In the genomic region with DNA sequence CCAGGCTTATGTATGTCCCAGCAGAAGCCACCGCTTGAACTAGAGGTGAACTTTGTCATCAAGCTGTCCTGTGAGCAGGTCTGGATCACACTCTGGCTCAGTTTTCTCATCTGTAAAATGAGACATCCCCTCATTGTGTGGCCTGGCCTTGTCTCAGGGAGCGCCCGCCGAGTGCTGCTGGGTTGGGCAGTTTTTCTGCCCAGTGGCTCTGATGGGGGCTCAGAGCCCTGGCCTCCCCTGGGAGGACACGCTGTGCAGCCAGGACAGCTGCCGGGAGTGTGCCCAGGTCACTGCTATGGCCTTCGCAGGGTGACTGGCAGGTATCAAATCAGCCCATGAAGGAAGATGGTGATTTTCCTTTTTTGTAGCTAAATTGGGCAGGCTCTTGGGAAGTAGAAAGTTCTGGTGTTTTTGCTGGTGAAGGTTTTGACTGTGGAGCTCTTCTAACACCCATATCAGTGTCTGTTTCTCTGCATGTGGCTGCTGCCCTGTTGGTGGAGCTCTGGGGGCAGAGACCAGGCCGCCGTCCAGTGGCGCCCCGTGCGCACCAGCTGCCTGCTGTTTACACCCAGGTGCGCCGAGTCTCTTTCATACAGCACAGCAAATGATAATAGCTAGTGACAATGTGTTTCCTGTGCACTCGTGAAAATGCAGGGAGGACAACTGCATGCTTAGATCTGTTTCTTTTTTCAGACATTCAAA, we compare ENCODE assay signal across 1 cellular context.
TF ChIP-seq lines count a peak whose summit lies in the region.

No MANE protein-coding gene starts in this region.

TF ChIP-seq in HepG2, 621 proteins besides CTCF, POLR2A, EP300 and RAD21:
- TF ChIP-seq, protein P1, sequence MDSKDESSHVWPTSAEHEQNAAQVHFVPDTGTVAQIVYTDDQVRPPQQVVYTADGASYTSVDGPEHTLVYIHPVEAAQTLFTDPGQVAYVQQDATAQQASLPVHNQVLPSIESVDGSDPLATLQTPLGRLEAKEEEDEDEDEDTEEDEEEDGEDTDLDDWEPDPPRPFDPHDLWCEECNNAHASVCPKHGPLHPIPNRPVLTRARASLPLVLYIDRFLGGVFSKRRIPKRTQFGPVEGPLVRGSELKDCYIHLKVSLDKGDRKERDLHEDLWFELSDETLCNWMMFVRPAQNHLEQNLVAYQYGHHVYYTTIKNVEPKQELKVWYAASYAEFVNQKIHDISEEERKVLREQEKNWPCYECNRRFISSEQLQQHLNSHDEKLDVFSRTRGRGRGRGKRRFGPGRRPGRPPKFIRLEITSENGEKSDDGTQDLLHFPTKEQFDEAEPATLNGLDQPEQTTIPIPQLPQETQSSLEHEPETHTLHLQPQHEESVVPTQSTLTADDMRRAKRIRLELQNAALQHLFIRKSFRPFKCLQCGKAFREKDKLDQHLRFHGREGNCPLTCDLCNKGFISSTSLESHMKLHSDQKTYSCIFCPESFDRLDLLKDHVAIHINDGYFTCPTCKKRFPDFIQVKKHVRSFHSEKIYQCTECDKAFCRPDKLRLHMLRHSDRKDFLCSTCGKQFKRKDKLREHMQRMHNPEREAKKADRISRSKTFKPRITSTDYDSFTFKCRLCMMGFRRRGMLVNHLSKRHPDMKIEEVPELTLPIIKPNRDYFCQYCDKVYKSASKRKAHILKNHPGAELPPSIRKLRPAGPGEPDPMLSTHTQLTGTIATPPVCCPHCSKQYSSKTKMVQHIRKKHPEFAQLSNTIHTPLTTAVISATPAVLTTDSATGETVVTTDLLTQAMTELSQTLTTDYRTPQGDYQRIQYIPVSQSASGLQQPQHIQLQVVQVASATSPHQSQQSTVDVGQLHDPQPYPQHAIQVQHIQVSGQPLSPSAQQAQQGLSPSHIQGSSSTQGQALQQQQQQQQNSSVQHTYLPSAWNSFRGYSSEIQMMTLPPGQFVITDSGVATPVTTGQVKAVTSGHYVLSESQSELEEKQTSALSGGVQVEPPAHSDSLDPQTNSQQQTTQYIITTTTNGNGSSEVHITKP (CRISPR knock-in tag; IDR thresholded peaks at IDR 0.05; ENCODE audit: low read depth) = no peak
- TF ChIP-seq, protein P2, sequence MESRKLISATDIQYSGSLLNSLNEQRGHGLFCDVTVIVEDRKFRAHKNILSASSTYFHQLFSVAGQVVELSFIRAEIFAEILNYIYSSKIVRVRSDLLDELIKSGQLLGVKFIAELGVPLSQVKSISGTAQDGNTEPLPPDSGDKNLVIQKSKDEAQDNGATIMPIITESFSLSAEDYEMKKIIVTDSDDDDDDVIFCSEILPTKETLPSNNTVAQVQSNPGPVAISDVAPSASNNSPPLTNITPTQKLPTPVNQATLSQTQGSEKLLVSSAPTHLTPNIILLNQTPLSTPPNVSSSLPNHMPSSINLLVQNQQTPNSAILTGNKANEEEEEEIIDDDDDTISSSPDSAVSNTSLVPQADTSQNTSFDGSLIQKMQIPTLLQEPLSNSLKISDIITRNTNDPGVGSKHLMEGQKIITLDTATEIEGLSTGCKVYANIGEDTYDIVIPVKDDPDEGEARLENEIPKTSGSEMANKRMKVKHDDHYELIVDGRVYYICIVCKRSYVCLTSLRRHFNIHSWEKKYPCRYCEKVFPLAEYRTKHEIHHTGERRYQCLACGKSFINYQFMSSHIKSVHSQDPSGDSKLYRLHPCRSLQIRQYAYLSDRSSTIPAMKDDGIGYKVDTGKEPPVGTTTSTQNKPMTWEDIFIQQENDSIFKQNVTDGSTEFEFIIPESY (CRISPR knock-in tag; IDR thresholded peaks at IDR 0.05) = peak; percentile 96
- TF ChIP-seq ATF7 (IDR thresholded peaks at IDR 0.05) (no peak), ATF7 (CRISPR knock-in tag; IDR thresholded peaks at IDR 0.05) (no peak), ZKSCAN8 (CRISPR knock-in tag; IDR thresholded peaks at IDR 0.05; ENCODE audit: borderline replicate concordance) (peak; percentile 77; the same call in 1 of the 2 replicates), ZNF629 (CRISPR knock-in tag; conservative IDR thresholded peaks at IDR 0.05) (peak; percentile 84), ZMYM3 (CRISPR knock-in tag; IDR thresholded peaks at IDR 0.05) (peak; percentile 50; the same call in 1 of the 2 replicates)
- TF ChIP-seq, protein P3, sequence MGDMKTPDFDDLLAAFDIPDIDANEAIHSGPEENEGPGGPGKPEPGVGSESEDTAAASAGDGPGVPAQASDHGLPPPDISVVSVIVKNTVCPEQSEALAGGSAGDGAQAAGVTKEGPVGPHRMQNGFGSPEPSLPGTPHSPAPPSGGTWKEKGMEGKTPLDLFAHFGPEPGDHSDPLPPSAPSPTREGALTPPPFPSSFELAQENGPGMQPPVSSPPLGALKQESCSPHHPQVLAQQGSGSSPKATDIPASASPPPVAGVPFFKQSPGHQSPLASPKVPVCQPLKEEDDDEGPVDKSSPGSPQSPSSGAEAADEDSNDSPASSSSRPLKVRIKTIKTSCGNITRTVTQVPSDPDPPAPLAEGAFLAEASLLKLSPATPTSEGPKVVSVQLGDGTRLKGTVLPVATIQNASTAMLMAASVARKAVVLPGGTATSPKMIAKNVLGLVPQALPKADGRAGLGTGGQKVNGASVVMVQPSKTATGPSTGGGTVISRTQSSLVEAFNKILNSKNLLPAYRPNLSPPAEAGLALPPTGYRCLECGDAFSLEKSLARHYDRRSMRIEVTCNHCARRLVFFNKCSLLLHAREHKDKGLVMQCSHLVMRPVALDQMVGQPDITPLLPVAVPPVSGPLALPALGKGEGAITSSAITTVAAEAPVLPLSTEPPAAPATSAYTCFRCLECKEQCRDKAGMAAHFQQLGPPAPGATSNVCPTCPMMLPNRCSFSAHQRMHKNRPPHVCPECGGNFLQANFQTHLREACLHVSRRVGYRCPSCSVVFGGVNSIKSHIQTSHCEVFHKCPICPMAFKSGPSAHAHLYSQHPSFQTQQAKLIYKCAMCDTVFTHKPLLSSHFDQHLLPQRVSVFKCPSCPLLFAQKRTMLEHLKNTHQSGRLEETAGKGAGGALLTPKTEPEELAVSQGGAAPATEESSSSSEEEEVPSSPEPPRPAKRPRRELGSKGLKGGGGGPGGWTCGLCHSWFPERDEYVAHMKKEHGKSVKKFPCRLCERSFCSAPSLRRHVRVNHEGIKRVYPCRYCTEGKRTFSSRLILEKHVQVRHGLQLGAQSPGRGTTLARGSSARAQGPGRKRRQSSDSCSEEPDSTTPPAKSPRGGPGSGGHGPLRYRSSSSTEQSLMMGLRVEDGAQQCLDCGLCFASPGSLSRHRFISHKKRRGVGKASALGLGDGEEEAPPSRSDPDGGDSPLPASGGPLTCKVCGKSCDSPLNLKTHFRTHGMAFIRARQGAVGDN (CRISPR knock-in tag; IDR thresholded peaks at IDR 0.05) = peak; percentile 27
